In the genomic region with DNA sequence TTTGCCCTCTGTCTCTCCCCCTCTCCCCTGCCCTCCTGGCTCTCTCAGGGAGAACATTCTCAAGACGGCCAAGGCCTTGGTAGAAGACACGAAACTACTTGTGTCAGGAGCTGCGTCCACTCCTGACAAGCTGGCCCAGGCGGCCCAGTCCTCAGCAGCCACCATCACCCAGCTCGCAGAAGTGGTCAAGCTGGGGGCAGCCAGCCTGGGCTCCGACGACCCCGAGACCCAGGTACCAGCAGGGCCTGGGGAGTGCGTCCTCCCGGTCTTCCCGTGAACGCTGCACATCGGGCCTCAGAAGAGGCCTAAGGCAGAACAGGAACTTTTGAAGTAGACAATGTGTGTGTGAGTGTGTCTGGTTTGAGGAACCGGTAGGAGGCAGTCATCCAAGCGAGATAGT, we compare ENCODE assay signal across 31 cellular contexts.
"Had no signal": no experiment of that assay in that cellular context is flagged by ENCODE, and none has a peak within 500 bp of the region (broad histone marks: within the 10 kb centered on the region; RNA-seq: fewer than 3 reads in every experiment).

No MANE protein-coding gene starts in this region.

- H3K4me1 ChIP-seq: adrenal gland, suprapubic skin had no signal

- H3K4me3 ChIP-seq: adrenal gland, body of pancreas, suprapubic skin, tibial artery had no signal

- H3K9me3 Mint-ChIP-seq: activated CD4-positive, alpha-beta memory T cell treated with anti-CD3 and anti-CD28 coated beads, Interleukin-2, amount 10 ng/mL, durations not matched to agents 7 days and 5 days; activated CD4-positive, alpha-beta T cell treated with anti-CD3 and anti-CD28 coated beads, Interleukin-2, amount 10 ng/mL, durations not matched to agents 7 days and 5 days; activated naive CD8-positive, alpha-beta T cell treated with anti-CD3 and anti-CD28 coated beads for 36 hours; activated T-cell treated with anti-CD3 and anti-CD28 coated beads, Interleukin-2, amount 50 U/mL, for 4 hours; activated T-helper 17 cell treated with anti-CD3 and anti-CD28 coated beads, Interleukin-2, amount 50 U/mL, for 72 hours; effector memory CD8-positive, alpha-beta T cell; naive thymus-derived CD4-positive, alpha-beta T cell; neural crest cell had no signal

- H3K4me3 Mint-ChIP-seq: activated CD4-positive, alpha-beta memory T cell treated with anti-CD3 and anti-CD28 coated beads, Interleukin-2, amount 10 ng/mL, durations not matched to agents 7 days and 5 days; activated CD4-positive, alpha-beta T cell treated with anti-CD3 and anti-CD28 coated beads, Interleukin-2, amount 10 ng/mL, durations not matched to agents 7 days and 5 days; activated naive CD8-positive, alpha-beta T cell treated with anti-CD3 and anti-CD28 coated beads for 36 hours; activated T-cell treated with anti-CD3 and anti-CD28 coated beads, Interleukin-2, amount 50 U/mL, for 4 hours; activated T-helper 17 cell treated with anti-CD3 and anti-CD28 coated beads, Interleukin-2, amount 50 U/mL, for 72 hours; effector memory CD8-positive, alpha-beta T cell; naive thymus-derived CD4-positive, alpha-beta T cell; neural crest cell had no signal

- DNase-seq: activated CD4-positive, alpha-beta memory T cell treated with anti-CD3 and anti-CD28 coated beads, Interleukin-2, amount 10 ng/mL, durations not matched to agents 7 days and 5 days; activated CD4-positive, alpha-beta T cell treated with anti-CD3 and anti-CD28 coated beads for 1 hour; activated CD4-positive, alpha-beta T cell treated with anti-CD3 and anti-CD28 coated beads, Interleukin-2, amount 10 ng/mL, durations not matched to agents 7 days and 5 days; activated gamma-delta T cell treated with Interleukin-2 at 50 U/mL for 16 hours; activated naive CD8-positive, alpha-beta T cell treated with anti-CD3 and anti-CD28 coated beads for 36 hours; activated T-cell treated with anti-CD3 and anti-CD28 coated beads, Interleukin-2, amount 50 U/mL, for 4 hours; adrenal gland; aorta; body of pancreas; cortex of kidney; effector memory CD8-positive, alpha-beta T cell; foreskin fibroblast; head of caudate nucleus; hippocampal formation; left colon; midbrain; naive thymus-derived CD4-positive, alpha-beta T cell; posterior cingulate gyrus; right cardiac atrium; stimulated activated CD4-positive, alpha-beta T cell treated with anti-CD3 and anti-CD28 coated beads, Interleukin-15, amount 100 ng/mL, for 24 hours; stimulated activated CD4-positive, alpha-beta T cell treated with anti-CD3 and anti-CD28 coated beads, Interleukin-2, amount 100 ng/mL, for 24 hours; stimulated activated naive CD4-positive, alpha-beta T cell; T-helper 9 cell; tibial artery; WERI-Rb-1 had no signal

- H3K9me3 ChIP-seq: adrenal gland, body of pancreas, suprapubic skin, tibial artery had no signal

- ATAC-seq: activated T-cell treated with anti-CD3 and anti-CD28 coated beads, Interleukin-2, amount 50 U/mL, for 4 hours; activated T-helper 17 cell treated with anti-CD3 and anti-CD28 coated beads, Interleukin-2, amount 50 U/mL, for 72 hours; body of pancreas; effector memory CD8-positive, alpha-beta T cell; esophagus mucosa; left colon; naive thymus-derived CD4-positive, alpha-beta T cell; right cardiac atrium had no signal

- FAIRE-seq: endothelial cell of umbilical vein, keratinocyte had no signal

- H3K27me3 Mint-ChIP-seq: activated naive CD8-positive, alpha-beta T cell treated with anti-CD3 and anti-CD28 coated beads for 36 hours had no signal

- H3K4me1 Mint-ChIP-seq: activated CD4-positive, alpha-beta memory T cell treated with anti-CD3 and anti-CD28 coated beads, Interleukin-2, amount 10 ng/mL, durations not matched to agents 7 days and 5 days; activated CD4-positive, alpha-beta T cell treated with anti-CD3 and anti-CD28 coated beads, Interleukin-2, amount 10 ng/mL, durations not matched to agents 7 days and 5 days; activated naive CD8-positive, alpha-beta T cell treated with anti-CD3 and anti-CD28 coated beads for 36 hours; activated T-helper 17 cell treated with anti-CD3 and anti-CD28 coated beads, Interleukin-2, amount 50 U/mL, for 72 hours had no signal

- H3K27me3 ChIP-seq: adrenal gland, body of pancreas, suprapubic skin, tibial artery had no signal

- H3K27ac Mint-ChIP-seq: activated CD4-positive, alpha-beta memory T cell treated with anti-CD3 and anti-CD28 coated beads, Interleukin-2, amount 10 ng/mL, durations not matched to agents 7 days and 5 days; activated CD4-positive, alpha-beta T cell treated with anti-CD3 and anti-CD28 coated beads, Interleukin-2, amount 10 ng/mL, durations not matched to agents 7 days and 5 days; activated naive CD8-positive, alpha-beta T cell treated with anti-CD3 and anti-CD28 coated beads for 36 hours; activated T-helper 17 cell treated with anti-CD3 and anti-CD28 coated beads, Interleukin-2, amount 50 U/mL, for 72 hours; effector memory CD8-positive, alpha-beta T cell; naive thymus-derived CD4-positive, alpha-beta T cell had no signal

- H3K27ac ChIP-seq: adrenal gland, body of pancreas, suprapubic skin, tibial artery, WERI-Rb-1 had no signal

- H3K36me3 Mint-ChIP-seq: activated naive CD8-positive, alpha-beta T cell treated with anti-CD3 and anti-CD28 coated beads for 36 hours; naive thymus-derived CD4-positive, alpha-beta T cell had no signal
